In the genomic region with DNA sequence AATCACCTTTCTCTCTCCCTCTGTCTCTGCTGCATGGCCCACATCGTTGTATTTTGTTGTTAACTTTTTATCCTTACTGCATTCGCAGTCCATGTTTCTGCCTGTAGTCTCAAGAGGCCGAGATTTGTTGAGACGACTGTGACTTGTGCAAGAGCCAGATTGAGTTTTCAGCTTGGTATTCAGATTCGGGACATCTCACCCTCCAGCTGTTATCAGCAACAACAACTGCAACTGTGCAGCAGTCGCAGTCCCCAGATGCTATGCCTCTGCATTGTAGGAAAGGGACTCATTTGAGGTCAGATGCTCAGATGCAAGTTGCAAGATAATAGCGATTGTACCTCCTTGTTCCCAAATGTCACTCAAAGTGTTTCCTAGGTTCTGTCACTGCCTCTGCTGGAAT, we compare ENCODE assay signal across 21 cellular contexts.
"Had no signal": no experiment of that assay in that cellular context is flagged by ENCODE, and none has a peak within 500 bp of the region (broad histone marks: within the 10 kb centered on the region; RNA-seq: fewer than 3 reads in every experiment).

No MANE protein-coding gene starts in this region.

- DNase-seq: cerebellar nuclear complex; effector memory CD8-positive, alpha-beta T cell; esophagus squamous epithelium; foreskin fibroblast; glutamatergic neuron; immature natural killer cell; left lung; lower lobe of right lung; naive B cell; posterior cingulate gyrus; stimulated activated CD4-positive, alpha-beta T cell treated with anti-CD3 and anti-CD28 coated beads, Interleukin-4, amount 100 ng/mL, for 1 hour; stimulated activated CD8-positive, alpha-beta memory T cell treated with anti-CD3 and anti-CD28 coated beads, Interleukin-4, amount 100 ng/mL, for 48 hours; stimulated activated naive CD8-positive, alpha-beta T cell treated with anti-CD3 and anti-CD28 coated beads, Interleukin-15, Interleukin-2, amounts not matched to agents 100 U/mL and 50 U/mL, for 24 hours; tibial artery; upper lobe of right lung had no signal

- ATAC-seq: effector memory CD8-positive, alpha-beta T cell; gastroesophageal sphincter; left lung; lower lobe of right lung; stimulated activated effector memory CD8-positive, alpha-beta T cell treated with anti-CD3 and anti-CD28 coated beads, Interleukin-12 subunit alpha, Interleukin-12 subunit beta, amount 100 ng/mL, for 72 hours; stimulated activated naive CD8-positive, alpha-beta T cell treated with anti-CD3 and anti-CD28 coated beads, Interleukin-15, Interleukin-2, amounts not matched to agents 100 U/mL and 50 U/mL, for 24 hours; upper lobe of right lung had no signal

- H3K4me3 ChIP-seq: esophagus squamous epithelium, gastroesophageal sphincter, left lung, lower lobe of right lung, suprapubic skin, tibial artery, upper lobe of right lung had no signal

- H3K9me3 ChIP-seq: esophagus squamous epithelium, gastroesophageal sphincter, left lung, lower lobe of right lung, neutrophil, suprapubic skin, tibial artery, upper lobe of right lung had no signal

- FAIRE-seq: colon, keratinocyte had no signal

- H3K27ac ChIP-seq: gastroesophageal sphincter, left lung, lower lobe of right lung, neutrophil, tibial artery, upper lobe of right lung had no signal

- H3K36me3 ChIP-seq: esophagus squamous epithelium, gastroesophageal sphincter, left lung, lower lobe of right lung, neutrophil, suprapubic skin, tibial artery, upper lobe of right lung had no signal

- H3K27me3 ChIP-seq: esophagus squamous epithelium, gastroesophageal sphincter, left lung, neutrophil, suprapubic skin, tibial artery, upper lobe of right lung had no signal
